ENCODE assay signal across 10 cellular contexts in genomic region chr2:61356261-61356957, GRCh38.
DNase-seq lines count a peak whose midpoint lies in the region; ATAC-seq, FAIRE-seq and TF ChIP-seq lines count a peak whose summit lies in the region.
"Had no signal": no experiment of that assay in that cellular context is flagged by ENCODE, and none has a peak within 500 bp of the region (broad histone marks: within the 10 kb centered on the region; RNA-seq: fewer than 3 reads in every experiment).

No MANE protein-coding gene starts in this region.

- H3K9me3 ChIP-seq in astrocyte (ENCODE audit: insufficient read depth, low read depth, low read length) = no peaks in the 10 kb centered on the region

- POLR2A ChIA-PET in BJ (lab: Charles Lee) = interaction anchor here (0.7 kb wide), 1 partner anchor 171 kb away, joined by 5 read pairs; no protein-coding TSS in a partner anchor

- H3K27ac Mint-ChIP-seq in astrocyte (ENCODE audit: unreplicated experiment) = no peak overlapping the region
- peak overlapping the region; percentile 80 for H3K27ac Mint-ChIP-seq in mesothelial cell of epicardium
- H3K27ac Mint-ChIP-seq: activated B cell treated with CpG ODN at 0.5 μM for 24 hours had no signal

- H2AFZ ChIP-seq in astrocyte (ENCODE audit: low read depth, low read length) = no peak overlapping the region

- no peak for TF ChIP-seq CTCF in BJ (IDR thresholded peaks at IDR 0.05; ENCODE audit: insufficient read depth, low read depth, low read length)
- no peak for TF ChIP-seq CTCF in astrocyte (IDR thresholded peaks at IDR 0.05; ENCODE audit: insufficient read depth, low read depth, low read length)
- TF ChIP-seq CTCF in mesothelial cell of epicardium (IDR thresholded peaks at IDR 0.05; ENCODE audit: unreplicated experiment) = no peak

- ATAC-seq in GM19395 (IDR thresholded peaks at IDR 0.05; ENCODE audit: unreplicated experiment) = peak; percentile 56
- ATAC-seq in HG03139 (IDR thresholded peaks at IDR 0.05; ENCODE audit: unreplicated experiment) = no peak

- FAIRE-seq in astrocyte (lab: Jason Lieb, UNC) = no peak

- H3K79me2 ChIP-seq in astrocyte (ENCODE audit: insufficient read depth, low read length) = peaks cover 79% of the 10 kb centered on the region

- H3K27me3 ChIP-seq in BJ (ENCODE audit: control insufficient read depth, insufficient read depth, low read length) (no peaks in the 10 kb centered on the region), astrocyte (ENCODE audit: insufficient read depth, low read length) (no peaks in the 10 kb centered on the region)

- H3K4me1 ChIP-seq in astrocyte (ENCODE audit: insufficient read depth, low read length) = no peaks in the 10 kb centered on the region

- H3K9me3 Mint-ChIP-seq in astrocyte (ENCODE audit: unreplicated experiment) = no peaks in the 10 kb centered on the region
- H3K9me3 Mint-ChIP-seq in mesothelial cell of epicardium = peaks cover 24% of the 10 kb centered on the region

- H4K20me1 ChIP-seq in astrocyte (ENCODE audit: insufficient read depth, low read length) = peaks cover 44% of the 10 kb centered on the region

- no peak overlapping the region for H3K4me3 ChIP-seq in BJ (ENCODE audit: low read depth, low read length)
- H3K4me3 ChIP-seq in astrocyte (ENCODE audit: insufficient read depth, low read depth, low read length) = no peak overlapping the region

- peak; percentile 4 for DNase-seq in BJ (ENCODE audit: low read depth)
- DNase-seq in astrocyte (ENCODE audit: low read depth) = peak; percentile 16
- no peak for DNase-seq in mesothelial cell of epicardium (ENCODE audit: low spot score in 2 of 2, unreplicated experiment in 2 of 2)
- DNase-seq in activated gamma-delta T cell treated with Interleukin-2 at 50 U/mL for 16 hours = no peak
- DNase-seq in NOMO-1 treated with dmso at 0.1 percent for 144 hours (lab: John Stamatoyannopoulos, UW; ENCODE audit: unreplicated experiment) = no peak
- no peak for DNase-seq in NOMO-1 treated with DMSO at 0.1 percent for 48 hours (lab: John Stamatoyannopoulos, UW; ENCODE audit: unreplicated experiment)
- DNase-seq: activated B cell treated with CpG ODN at 0.5 μM for 24 hours, NCI-H774 had no signal

- H3K36me3 Mint-ChIP-seq in astrocyte (ENCODE audit: low read depth, unreplicated experiment) (peaks cover 5% of the 10 kb centered on the region), mesothelial cell of epicardium (peaks cover 55% of the 10 kb centered on the region)

- H3K9ac ChIP-seq in astrocyte (ENCODE audit: low read length) = no peak overlapping the region

- CTCF ChIA-PET in BJ (lab: Yijun Ruan, JAX) = no interaction called here

- H3K4me1 Mint-ChIP-seq in astrocyte (ENCODE audit: low read depth, unreplicated experiment) (peaks cover 16% of the 10 kb centered on the region), mesothelial cell of epicardium (peaks cover 9% of the 10 kb centered on the region)

- H3K4me2 ChIP-seq in astrocyte (ENCODE audit: low read length) = no peak overlapping the region

- H3K27ac ChIP-seq in astrocyte (ENCODE audit: low read depth, low read length) = no peak overlapping the region

- H3K4me3 Mint-ChIP-seq in astrocyte (ENCODE audit: unreplicated experiment) (no peak overlapping the region), mesothelial cell of epicardium (no peak overlapping the region)
- H3K4me3 Mint-ChIP-seq: activated B cell treated with CpG ODN at 0.5 μM for 24 hours had no signal

- H3K27me3 Mint-ChIP-seq in astrocyte (ENCODE audit: low read depth, unreplicated experiment) (no peaks in the 10 kb centered on the region), mesothelial cell of epicardium (ENCODE audit: low read depth) (no peaks in the 10 kb centered on the region)
- H3K27me3 Mint-ChIP-seq: activated B cell treated with CpG ODN at 0.5 μM for 24 hours had no signal

- 0 out of 2 replicates have a peak, but pooled peaks cover 5% of the 10 kb centered on the region for H3K36me3 ChIP-seq in BJ (ENCODE audit: control insufficient read depth, insufficient read depth, low read length)
- H3K36me3 ChIP-seq in astrocyte (ENCODE audit: insufficient read depth, low read length) = no peaks in the 10 kb centered on the region

Comparison
In these comparisons a context has a peak if more than half of its experiments do, and no peak if none do; other contexts are left out.
1. DNase-seq: peak in BJ (single experiment) and astrocyte (single experiment); none in mesothelial cell of epicardium (0 of 2), activated gamma-delta T cell treated with Interleukin-2 at 50 U/mL for 16 hours (single experiment), NOMO-1 treated with dmso at 0.1 percent for 144 hours (single experiment) and NOMO-1 treated with DMSO at 0.1 percent for 48 hours (single experiment).